Comparison of ENCODE assay signal across 8 cellular contexts in genomic region chr4:145732001-145732400, GRCh38. TPM values are rescaled to one million over a fixed set of nuclear protein-coding genes. Genes with fewer than 3 reads are reported as not detected.
DNase-seq lines count a peak whose midpoint lies in the region; ATAC-seq and TF ChIP-seq lines count a peak whose summit lies in the region.

No MANE protein-coding gene starts in this region.

- no peak overlapping the region for H3K23ac ChIP-seq in mesenchymal stem cell (ENCODE audit: low read length in 2 of 2)

- peaks cover 0 to 6% (median 0%) of the 10 kb centered on the region in 5 experiments for H3K9me3 Mint-ChIP-seq in brain

- H3K4me3 Mint-ChIP-seq in brain = peak overlapping the region; percentile 75 to 82 (median 81)

- H2BK120ac ChIP-seq in mesenchymal stem cell (ENCODE audit: low read depth, low read length) = peak overlapping the region; percentile 84

- H2BK15ac ChIP-seq in mesenchymal stem cell (ENCODE audit: low read depth, poor library complexity, severe bottlenecking) = no peak overlapping the region

- H3K4me1 ChIP-seq in left ventricle myocardium inferior (peaks cover 55% of the 10 kb centered on the region), mesenchymal stem cell (ENCODE audit: control insufficient read depth, insufficient read depth, low read depth, low read length) (peaks cover 24% of the 10 kb centered on the region), uterus (peaks cover 0 to 17% of the 10 kb centered on the region in 2 donors)

- H3K18ac ChIP-seq in mesenchymal stem cell (ENCODE audit: low read depth in 1 of 2, low read length in 2 of 2) = peak overlapping the region; percentile 74 to 88

- H3K4me1 Mint-ChIP-seq in brain = peaks cover 60% of the 10 kb centered on the region

- no peaks in the 10 kb centered on the region for H3K36me3 ChIP-seq in left ventricle myocardium inferior
- H3K36me3 ChIP-seq in mesenchymal stem cell (ENCODE audit: control insufficient read depth in 1 of 2, insufficient read depth in 2 of 2, low read depth in 1 of 2, low read length in 2 of 2) = no peaks in the 10 kb centered on the region
- H3K36me3 ChIP-seq in uterus = no peaks in the 10 kb centered on the region

- peak overlapping the region; percentile 7 for H3K4me2 ChIP-seq in mesenchymal stem cell (ENCODE audit: low read length, poor library complexity, severe bottlenecking)

- peak overlapping the region; percentile 49 for H2BK5ac ChIP-seq in mesenchymal stem cell (ENCODE audit: low read depth, low read length, poor library complexity, severe bottlenecking)

- TF ChIP-seq POLR2A in uterus (IDR thresholded peaks at IDR 0.05) = no peak

- peak overlapping the region; percentile 36 to 89 (median 80) for H3K27ac Mint-ChIP-seq in brain

- H3K36me3 Mint-ChIP-seq in brain = no peaks in the 10 kb centered on the region

- no CpG with 5 or more reads among the region's 3 CpGs for WGBS in mesenchymal stem cell

- H3K27me3 ChIP-seq in left ventricle myocardium inferior (ENCODE audit: low read depth) (no peaks in the 10 kb centered on the region), mesenchymal stem cell (ENCODE audit: control insufficient read depth in 1 of 2, insufficient read depth in 1 of 2, low read length in 2 of 2) (no peaks in the 10 kb centered on the region), uterus (no peaks in the 10 kb centered on the region)

- H3K4me3 ChIP-seq in left ventricle myocardium inferior (peak overlapping the region; percentile 77), mesenchymal stem cell (ENCODE audit: insufficient read depth in 1 of 2, low read depth in 1 of 2, low read length in 2 of 2) (no peak overlapping the region), uterus (peak overlapping the region in 1 of 2 donors; percentile 65)

- peak overlapping the region; percentile 67 for H4K91ac ChIP-seq in mesenchymal stem cell (ENCODE audit: low read length)

- H3K14ac ChIP-seq in mesenchymal stem cell (ENCODE audit: low read length in 2 of 2) = no peak overlapping the region

- intact Hi-C loops in left ventricle myocardium inferior (cut with micrococcal nuclease) = no loop called here
- intact Hi-C loops in left cardiac atrium (cut with DNase I) = loop anchor here in 1 of 2 donors (5.0 to 10.0 kb wide), 3 partner anchors 83 to 200 kb away; partner anchors contain the start of gene MMAA
- intact Hi-C loops in uterus (cut with DNase I; ENCODE audit: low total_unique reads) = loop anchor here (5.0 kb wide), 1 partner anchor 205 kb away; the partner anchor contains the start of gene ZNF827

- H4K8ac ChIP-seq in mesenchymal stem cell (ENCODE audit: low read length) = no peak overlapping the region

- H3K9me3 ChIP-seq in left ventricle myocardium inferior (replicated peaks) = no peaks in the 10 kb centered on the region
- H3K9me3 ChIP-seq in mesenchymal stem cell (ENCODE audit: control insufficient read depth, low read length) = no peaks in the 10 kb centered on the region
- H3K9me3 ChIP-seq in uterus = no peaks in the 10 kb centered on the region

- no peaks in the 10 kb centered on the region for H3K79me1 ChIP-seq in mesenchymal stem cell (replicated peaks; ENCODE audit: low read length, poor library complexity, severe bottlenecking)

- peak overlapping the region; percentile 39 to 41 for H3K4ac ChIP-seq in mesenchymal stem cell (ENCODE audit: low read depth in 1 of 2, low read length in 2 of 2)

- no peak for TF ChIP-seq CTCF in left ventricle myocardium inferior (IDR thresholded peaks at IDR 0.05; ENCODE audit: borderline replicate concordance)
- TF ChIP-seq CTCF in brain (conservative IDR thresholded peaks at IDR 0.05) = no peak
- TF ChIP-seq CTCF in uterus (IDR thresholded peaks at IDR 0.05) = no peak

- peak overlapping the region; percentile 100 for H2AK5ac ChIP-seq in mesenchymal stem cell (ENCODE audit: low read length, severe bottlenecking)

- H3K27me3 Mint-ChIP-seq in brain = peaks cover 8% of the 10 kb centered on the region

- H3K27ac ChIP-seq in left ventricle myocardium inferior (replicated peaks) (peak overlapping the region; percentile 98), mesenchymal stem cell (ENCODE audit: low read length, poor library complexity, severe bottlenecking) (peak overlapping the region; percentile 100), uterus (peak overlapping the region; percentile 94 to 98)

- no peak overlapping the region for H2BK12ac ChIP-seq in mesenchymal stem cell (ENCODE audit: low read length in 2 of 2)

- H2AFZ ChIP-seq in mesenchymal stem cell (ENCODE audit: low read depth, low read length) = no peak overlapping the region

- no peak overlapping the region for H3K9ac ChIP-seq in mesenchymal stem cell (ENCODE audit: low read length)

- DNase-seq in left ventricle myocardium inferior (no peak), left cardiac atrium (no peak), mesenchymal stem cell (peak; percentile 18), uterus (no peak), NAMALWA (ENCODE audit: low spot score) (no peak), GF-D8 (lab: John Stamatoyannopoulos, UW) (no peak)
- no peak for DNase-seq in stimulated activated CD4-positive, alpha-beta T cell treated with anti-CD3 and anti-CD28 coated beads, Interleukin-4, amount 100 ng/mL, for 4 hours

- ATAC-seq in left cardiac atrium = no peak

RNA-seq across cellular contexts. Expression of gene C4orf51, which starts 52.1 kb away (rescaled TPM):
- total RNA-seq in left ventricle myocardium inferior (not detected), left cardiac atrium (not detected), uterus (not detected)
- not detected for polyA plus RNA-seq in brain (ENCODE audit: insufficient read depth, low read depth, low replicate concordance)
- not detected for polyA plus RNA-seq in mesenchymal stem cell (2013, experiment 1 of 2)
- not detected for polyA plus RNA-seq in mesenchymal stem cell (2013, experiment 2 of 2)
